In genomic region chr1:231183875-231184590, GRCh38 we compare ENCODE assay signal across 28 cellular contexts. TPM values are rescaled to one million over a fixed set of nuclear protein-coding genes. Genes with fewer than 3 reads are reported as not detected.
DNase-seq lines count a peak whose midpoint lies in the region; ATAC-seq and TF ChIP-seq lines count a peak whose summit lies in the region.
"Had no signal": no experiment of that assay in that cellular context is flagged by ENCODE, and none has a peak within 500 bp of the region (broad histone marks: within the 10 kb centered on the region; RNA-seq: fewer than 3 reads in every experiment).

No MANE protein-coding gene starts in this region.

- no peak overlapping the region for H3K56ac ChIP-seq in H9 (ENCODE audit: insufficient read length, low read depth, low read length)

- H3K36me3 ChIP-seq in neuronal stem cell (replicated peaks in 1 of 2; ENCODE audit: control insufficient read depth in 2 of 2, insufficient read depth in 2 of 2, low read length in 2 of 2) = no peaks in the 10 kb centered on the region
- H3K36me3 ChIP-seq: Peyer's patch had no signal

- POLR2A ChIA-PET in WTC11 (lab: Charles Lee) = no interaction called here

- H3K36me3 Mint-ChIP-seq in H9 (ENCODE audit: insufficient read depth in 1 of 3, low read depth in 3 of 3) = peaks cover 0 to under 1% (median 0%) of the 10 kb centered on the region in 3 experiments; a peak in 1 of 7 replicates
- no peaks in the 10 kb centered on the region for H3K36me3 Mint-ChIP-seq in WTC11
- H3K36me3 Mint-ChIP-seq in activated T-cell treated with anti-CD3 and anti-CD28 coated beads, Interleukin-2, amount 50 U/mL, for 72 hours (ENCODE audit: insufficient read depth in 2 of 2) = peaks cover 0 to 1% of the 10 kb centered on the region in 2 donors
- H3K36me3 Mint-ChIP-seq in endothelial cell (ENCODE audit: low read depth, unreplicated experiment) = no peaks in the 10 kb centered on the region
- H3K36me3 Mint-ChIP-seq: CD8-positive, alpha-beta T cell had no signal

- H2BK15ac ChIP-seq in H9 (ENCODE audit: low read depth, low read length) (no peak overlapping the region), neuronal stem cell (ENCODE audit: low read length) (no peak overlapping the region)

- no peak overlapping the region for H3K4me3 Mint-ChIP-seq in H9
- H3K4me3 Mint-ChIP-seq in WTC11 = no peak overlapping the region
- no peak overlapping the region for H3K4me3 Mint-ChIP-seq in activated T-cell treated with anti-CD3 and anti-CD28 coated beads, Interleukin-2, amount 50 U/mL, for 72 hours
- H3K4me3 Mint-ChIP-seq in endothelial cell (ENCODE audit: unreplicated experiment) = no peak overlapping the region
- H3K4me3 Mint-ChIP-seq: CD8-positive, alpha-beta T cell; HFFc6 had no signal

- ATAC-seq in WTC11 = peak; percentile 64
- ATAC-seq in activated T-cell treated with anti-CD3 and anti-CD28 coated beads, Interleukin-2, amount 50 U/mL, for 72 hours (replicated peaks in 1 of 2) = no peak
- ATAC-seq: CD8-positive, alpha-beta T cell had no signal

- H3K4me1 ChIP-seq in H9 (ENCODE audit: insufficient read depth, low read length) (no peaks in the 10 kb centered on the region), neuronal stem cell (ENCODE audit: control insufficient read depth in 2 of 2, insufficient read depth in 1 of 2, low read depth in 1 of 2, low read length in 2 of 2) (peaks cover 11 to 16% of the 10 kb centered on the region in 2 donors)
- H3K4me1 ChIP-seq: Peyer's patch had no signal

- peaks cover 0 to 9% of the 10 kb centered on the region in 2 experiments; a peak in 2 of 5 replicates for H3K9me3 Mint-ChIP-seq in H9
- peaks cover 9% of the 10 kb centered on the region for H3K9me3 Mint-ChIP-seq in WTC11
- no peaks in the 10 kb centered on the region for H3K9me3 Mint-ChIP-seq in activated T-cell treated with anti-CD3 and anti-CD28 coated beads, Interleukin-2, amount 50 U/mL, for 72 hours
- H3K9me3 Mint-ChIP-seq in endothelial cell (ENCODE audit: unreplicated experiment) = no peaks in the 10 kb centered on the region
- H3K9me3 Mint-ChIP-seq: CD8-positive, alpha-beta T cell; HFFc6 had no signal

- no peaks in the 10 kb centered on the region; the same call in 1 of the 2 replicates for H3K27me3 ChIP-seq in H9 (ENCODE audit: insufficient read depth, low read length)
- peaks cover 0 to 16% (median 4%) of the 10 kb centered on the region in 3 experiments for H3K27me3 ChIP-seq in neuronal stem cell (ENCODE audit: control insufficient read depth in 3 of 3, insufficient read depth in 3 of 3, low read depth in 1 of 3, low read length in 3 of 3)

- H2AK5ac ChIP-seq in H9 (ENCODE audit: insufficient read length, low read length) (no peak overlapping the region), neuronal stem cell (ENCODE audit: low read depth, low read length) (no peak overlapping the region)

- H3K9ac ChIP-seq in H9 (ENCODE audit: extremely low read depth, insufficient read length, low read length) (no peak overlapping the region), neuronal stem cell (ENCODE audit: low read depth, low read length, poor library complexity) (no peak overlapping the region)
- H3K9ac ChIP-seq: KMS-11 had no signal

- DNase-seq in H9 = no peak
- DNase-seq in WTC11 (ENCODE audit: low spot score) = no peak
- DNase-seq in iPS-NIHi11 (ENCODE audit: low spot score) = peak; percentile 37
- DNase-seq in neuronal stem cell (ENCODE audit: low spot score) = peak; percentile 67
- no peak for DNase-seq in activated T-cell treated with anti-CD3 and anti-CD28 coated beads, Interleukin-2, amount 50 U/mL, for 72 hours
- DNase-seq in endothelial cell (ENCODE audit: low spot score) = no peak
- no peak for DNase-seq in activated CD4-positive, alpha-beta T cell treated with anti-CD3 and anti-CD28 coated beads, Interleukin-2, amount 50 U/mL, for 1 hour
- DNase-seq in GM19240 (ENCODE audit: insufficient read length, low spot score) = no peak
- DNase-seq: C1 segment of cervical spinal cord; CD8-positive, alpha-beta T cell; DMS153; DND-41; H7; HFFc6; IMR-90; MM.1S; NCI-H1417; NCI-H1694 treated with DMSO at 0.1 percent for 48 hours; NCI-H2081 treated with DMSO at 0.1 percent for 48 hours; NCI-H2171; NCI-H226; NCI-H510A; NCI-H69; OCI-M1; Peyer's patch; SIG-M5 had no signal

- no peak overlapping the region for H3K4me2 ChIP-seq in H9 (ENCODE audit: insufficient read depth, insufficient read length, low read length)
- no peak overlapping the region for H3K4me2 ChIP-seq in neuronal stem cell (ENCODE audit: insufficient read depth, low read length, poor library complexity, severe bottlenecking)
- H3K4me2 ChIP-seq: KMS-11 had no signal

- H3K27ac ChIP-seq in H9 (ENCODE audit: insufficient read length, low read depth, low read length) = no peak overlapping the region
- H3K27ac ChIP-seq in neuronal stem cell (replicated peaks; ENCODE audit: low read length) = no peak overlapping the region
- H3K27ac ChIP-seq: KMS-11, Peyer's patch, SK-N-MC had no signal

- H3K27ac Mint-ChIP-seq in H9 (peak overlapping the region in 2 of 3 experiments; percentile 45 to 71; a peak in 3 of 7 replicates), WTC11 (no peak overlapping the region), endothelial cell (ENCODE audit: unreplicated experiment) (no peak overlapping the region)
- H3K27ac Mint-ChIP-seq in activated T-cell treated with anti-CD3 and anti-CD28 coated beads, Interleukin-2, amount 50 U/mL, for 72 hours = no peak overlapping the region
- H3K27ac Mint-ChIP-seq: CD8-positive, alpha-beta T cell; HFFc6 had no signal

- H4K8ac ChIP-seq in H9 (replicated peaks; ENCODE audit: insufficient read length, low read depth, low read length) (no peak overlapping the region), neuronal stem cell (ENCODE audit: low read depth, low read length) (no peak overlapping the region)

- H2AFZ ChIP-seq in H9 (ENCODE audit: low read length) (no peak overlapping the region), neuronal stem cell (ENCODE audit: low read length) (peak overlapping the region; percentile 57)

- no peak overlapping the region for H2BK120ac ChIP-seq in H9 (ENCODE audit: low read depth, low read length, poor library complexity, severe bottlenecking)
- H2BK120ac ChIP-seq in neuronal stem cell (ENCODE audit: low read depth, low read length) = no peak overlapping the region

- H2BK5ac ChIP-seq in H9 (ENCODE audit: insufficient read length, low read length) (no peak overlapping the region), neuronal stem cell (ENCODE audit: low read length) (no peak overlapping the region)

- no peaks in the 10 kb centered on the region for H3K79me2 ChIP-seq in H9 (ENCODE audit: insufficient read depth, low read length)

- no peak overlapping the region for H4K5ac ChIP-seq in H9 (ENCODE audit: insufficient read length, low read depth, low read length)

- H4K91ac ChIP-seq in H9 (ENCODE audit: insufficient read length, low read depth, low read length) (no peak overlapping the region), neuronal stem cell (ENCODE audit: low read depth, low read length, poor library complexity) (no peak overlapping the region)

- no peaks in the 10 kb centered on the region for H4K20me1 ChIP-seq in H9 (ENCODE audit: control insufficient read depth, insufficient read depth, insufficient read length)

- TF ChIP-seq CTCF in H9 (conservative IDR thresholded peaks at IDR 0.05) = no peak
- no peak for TF ChIP-seq CTCF in WTC11 (IDR thresholded peaks at IDR 0.05)
- TF ChIP-seq CTCF in endothelial cell (IDR thresholded peaks at IDR 0.05; ENCODE audit: unreplicated experiment) = no peak

- H3K79me1 ChIP-seq in H9 (ENCODE audit: insufficient read depth, low read depth, low read length, poor library complexity, severe bottlenecking) (no peaks in the 10 kb centered on the region), neuronal stem cell (ENCODE audit: low read depth, low read length) (no peaks in the 10 kb centered on the region)

- H3K18ac ChIP-seq in H9 (ENCODE audit: insufficient read length, low read depth, low read length) (no peak overlapping the region), neuronal stem cell (ENCODE audit: low read length) (peak overlapping the region; percentile 82)

- H3K4me3 ChIP-seq in neuronal stem cell (ENCODE audit: low read length in 2 of 2) = no peak overlapping the region
- H3K4me3 ChIP-seq: Peyer's patch, SK-N-MC had no signal

- H3K23ac ChIP-seq in H9 (ENCODE audit: insufficient read length, low read depth, low read length) = no peak overlapping the region
- no peak overlapping the region for H3K23ac ChIP-seq in neuronal stem cell (ENCODE audit: low read depth, low read length, poor library complexity)

- H3K4ac ChIP-seq in H9 (ENCODE audit: low read depth, low read length) = no peak overlapping the region
- no peak overlapping the region for H3K4ac ChIP-seq in neuronal stem cell (ENCODE audit: low read length)

- H3K14ac ChIP-seq in H9 (ENCODE audit: insufficient read depth, low read length) (no peak overlapping the region), neuronal stem cell (ENCODE audit: low read length) (no peak overlapping the region)

- H2BK20ac ChIP-seq in H9 (ENCODE audit: low read depth, low read length, poor library complexity, severe bottlenecking) = no peak overlapping the region

- H2BK12ac ChIP-seq in H9 (ENCODE audit: insufficient read length, low read depth, low read length) (no peak overlapping the region), neuronal stem cell (ENCODE audit: low read length) (no peak overlapping the region)

- H3K4me1 Mint-ChIP-seq in H9 (peaks cover 32 to 36% of the 10 kb centered on the region in 2 experiments), WTC11 (peaks cover 10% of the 10 kb centered on the region), endothelial cell (ENCODE audit: unreplicated experiment) (no peaks in the 10 kb centered on the region)
- H3K4me1 Mint-ChIP-seq in activated T-cell treated with anti-CD3 and anti-CD28 coated beads, Interleukin-2, amount 50 U/mL, for 72 hours (ENCODE audit: low read depth) = no peaks in the 10 kb centered on the region

- no peak overlapping the region for H3T11ph ChIP-seq in H9 (ENCODE audit: low read length)

- no CpG with 5 or more reads among the region's 10 CpGs for WGBS in H9 (ENCODE audit: extremely low coverage, insufficient read length, low lambda C conversion rate)
- no CpG with 5 or more reads among the region's 10 CpGs for WGBS in neuronal stem cell (ENCODE audit: extremely low coverage in 2 of 2, insufficient read length in 2 of 2, insufficient replicate concordance in 1 of 2), 2 donors

- peaks cover 91% of the 10 kb centered on the region for H3K27me3 Mint-ChIP-seq in H9 (ENCODE audit: low read depth)
- H3K27me3 Mint-ChIP-seq in WTC11 (ENCODE audit: low read depth) = peaks cover 78% of the 10 kb centered on the region
- peaks cover 52% of the 10 kb centered on the region for H3K27me3 Mint-ChIP-seq in activated T-cell treated with anti-CD3 and anti-CD28 coated beads, Interleukin-2, amount 50 U/mL, for 72 hours (ENCODE audit: low read depth)
- peaks cover 1% of the 10 kb centered on the region for H3K27me3 Mint-ChIP-seq in endothelial cell (ENCODE audit: unreplicated experiment)

- H3K9me3 ChIP-seq in H9 (ENCODE audit: control insufficient read depth, low read depth, low read length) (no peaks in the 10 kb centered on the region), neuronal stem cell (replicated peaks in 1 of 2; ENCODE audit: control insufficient read depth in 2 of 2, insufficient read depth in 1 of 2, low read depth in 1 of 2, low read length in 2 of 2) (peaks cover 0 to under 1% of the 10 kb centered on the region in 2 donors)
- H3K9me3 ChIP-seq: Peyer's patch had no signal

- no peaks in the 10 kb centered on the region for H3K23me2 ChIP-seq in H9 (ENCODE audit: insufficient read length, low read depth, low read length, poor library complexity, severe bottlenecking)

- CTCF ChIA-PET in WTC11 (lab: Charles Lee) = interaction anchor here (1.0 to 3.4 kb wide), 4 partner anchors 13 to 322 kb away, joined by 3 to 9 read pairs (median 3); no protein-coding TSS in a partner anchor

RNA-seq across cellular contexts. Expression of gene TRIM67, which starts 22.2 kb away (rescaled TPM):
- not detected in 2 replicates for total RNA-seq in H9 (2021)
- not detected in 3 replicates for total RNA-seq in WTC11 (2021)
- not detected for polyA plus RNA-seq in neuronal stem cell (2013, experiment 1 of 2)
- polyA plus RNA-seq in neuronal stem cell (2013, experiment 2 of 2) = not detected
- total RNA-seq in activated T-cell treated with anti-CD3 and anti-CD28 coated beads, Interleukin-2, amount 50 U/mL, for 72 hours = under 1 TPM in 1 of 2 donors, not detected in 1; 0.12 TPM
- 0.26 TPM for total RNA-seq in endothelial cell (ENCODE audit: unreplicated experiment)
- total RNA-seq: CD8-positive, alpha-beta T cell; H7; HFFc6; IMR-90 had no signal
- polyA plus RNA-seq: IMR-90 had no signal

RNA-seq across cellular contexts. Expression of gene GNPAT, which starts 57.0 kb away (rescaled TPM):
- total RNA-seq in H9 (2021) (38.1 and 39.4 TPM in 2 replicates), WTC11 (2021) (32.8 to 40.4 TPM (median 38.4 TPM) in 3 replicates), endothelial cell (ENCODE audit: unreplicated experiment) (47.1 TPM)
- 68.5 TPM for polyA plus RNA-seq in neuronal stem cell (2013, experiment 1 of 2)
- 70.8 TPM for polyA plus RNA-seq in neuronal stem cell (2013, experiment 2 of 2)
- 10 to 100 TPM; 55.0 to 60.1 TPM for total RNA-seq in activated T-cell treated with anti-CD3 and anti-CD28 coated beads, Interleukin-2, amount 50 U/mL, for 72 hours

Comparison
In these comparisons a context has a peak if more than half of its experiments do, and no peak if none do; other contexts are left out.
1. DNase-seq: peak in iPS-NIHi11 (single experiment) and neuronal stem cell (single experiment); none in H9 (single experiment), WTC11 (single experiment), activated T-cell treated with anti-CD3 and anti-CD28 coated beads, Interleukin-2, amount 50 U/mL, for 72 hours (0 of 2), endothelial cell (single experiment), activated CD4-positive, alpha-beta T cell treated with anti-CD3 and anti-CD28 coated beads, Interleukin-2, amount 50 U/mL, for 1 hour (single experiment) and GM19240 (single experiment).
2. H3K27ac Mint-ChIP-seq: peak in H9 (2 of 3); none in WTC11 (single experiment), activated T-cell treated with anti-CD3 and anti-CD28 coated beads, Interleukin-2, amount 50 U/mL, for 72 hours (single experiment) and endothelial cell (single experiment).